In genomic region chr7:47647213-47647985, GRCh38 we compare ENCODE assay signal across 9 cellular contexts.
A peak's percentile ranks its signal among the peaks of the same experiment; 100 is the strongest.
DNase-seq lines count a peak whose midpoint lies in the region; ATAC-seq and TF ChIP-seq lines count a peak whose summit lies in the region.
"Had no signal": no experiment of that assay in that cellular context is flagged by ENCODE, and none has a peak within 500 bp of the region (broad histone marks: within the 10 kb centered on the region; RNA-seq: fewer than 3 reads in every experiment).

No MANE protein-coding gene starts in this region.

- H3K4me3 Mint-ChIP-seq in effector memory CD8-positive, alpha-beta T cell: no peak overlapping the region

- peaks cover 0 to 3% (median 0%) of the 10 kb centered on the region in 4 donors for H3K4me1 ChIP-seq in transverse colon
- peaks cover 5 to 15% (median 12%) of the 10 kb centered on the region in 4 donors for H3K4me1 ChIP-seq in esophagus muscularis mucosa

- H3K4me3 ChIP-seq in transverse colon (no peak overlapping the region), esophagus muscularis mucosa (no peak overlapping the region)

- TF ChIP-seq POLR2A in transverse colon (IDR thresholded peaks at IDR 0.05) (no peak), esophagus muscularis mucosa (IDR thresholded peaks at IDR 0.05; ENCODE audit: low read depth) (no peak)

- 76 to 100% methylated on average over 1 to 8 of the region's 8 CpGs for WGBS in transverse colon (ENCODE audit: low coverage in 1 of 2), 2 donors
- 75% methylated on average over 8 of the region's 8 CpGs for WGBS in esophagus muscularis mucosa

- no peak for TF ChIP-seq CTCF in transverse colon (IDR thresholded peaks at IDR 0.05)
- TF ChIP-seq CTCF in esophagus muscularis mucosa (IDR thresholded peaks at IDR 0.05): no peak

- no peaks in the 10 kb centered on the region for H3K9me3 ChIP-seq in transverse colon
- no peaks in the 10 kb centered on the region for H3K9me3 ChIP-seq in esophagus muscularis mucosa

- H3K27ac Mint-ChIP-seq in effector memory CD8-positive, alpha-beta T cell: peak overlapping the region in 1 of 2 donors; percentile 15

- TF ChIP-seq EP300 in transverse colon (IDR thresholded peaks at IDR 0.05; ENCODE audit: low read depth) (no peak), esophagus muscularis mucosa (IDR thresholded peaks at IDR 0.05) (no peak)

- no peaks in the 10 kb centered on the region for H3K36me3 Mint-ChIP-seq in effector memory CD8-positive, alpha-beta T cell (ENCODE audit: insufficient read depth)

- H3K27me3 Mint-ChIP-seq in effector memory CD8-positive, alpha-beta T cell: no peaks in the 10 kb centered on the region

- ATAC-seq in GM19023 (IDR thresholded peaks at IDR 0.05; ENCODE audit: unreplicated experiment) (peak; percentile 80), HG03520 (IDR thresholded peaks at IDR 0.05; ENCODE audit: unreplicated experiment) (peak; percentile 68), HG03039 (IDR thresholded peaks at IDR 0.05; ENCODE audit: unreplicated experiment) (no peak)
- ATAC-seq in effector memory CD8-positive, alpha-beta T cell (replicated peaks): peak; percentile 19

- intact Hi-C loops in transverse colon (cut with DNase I; ENCODE audit: low total_unique reads) (no loop called here), esophagus muscularis mucosa (cut with DNase I) (no loop called here)

- peaks cover 3 to 14% of the 10 kb centered on the region in 2 donors for H3K9me3 Mint-ChIP-seq in effector memory CD8-positive, alpha-beta T cell

- DNase-seq in Ammon's horn (ENCODE audit: low spot score) (peak; percentile 56), transverse colon (no peak), H4 (ENCODE audit: low spot score) (no peak), esophagus muscularis mucosa (ENCODE audit: extremely low spot score) (no peak)
- DNase-seq in effector memory CD8-positive, alpha-beta T cell: no peak
- DNase-seq: NCI-H526 treated with DMSO at 0.1 percent for 48 hours had no signal

- H3K4me1 Mint-ChIP-seq in effector memory CD8-positive, alpha-beta T cell (ENCODE audit: low read depth in 2 of 2): peaks cover 5% of the 10 kb centered on the region in 2 donors

- H3K36me3 ChIP-seq in transverse colon (no peaks in the 10 kb centered on the region), esophagus muscularis mucosa (no peaks in the 10 kb centered on the region)

- H3K27me3 ChIP-seq in transverse colon (no peaks in the 10 kb centered on the region), esophagus muscularis mucosa (no peaks in the 10 kb centered on the region)

- H3K27ac ChIP-seq in transverse colon (peak overlapping the region in 1 of 4 donors; percentile 2), esophagus muscularis mucosa (replicated peaks in 1 of 4) (no peak overlapping the region)

- in situ Hi-C loops in transverse colon (cut with MboI; ENCODE audit: low pct_ligation_motif_present in 1 of 4, low pct_unique_long_range_greater_than_20kb in 1 of 4, low sequenced_read_pairs in 3 of 4): no loop called here
